20 cellular contexts compared by ENCODE assay signal in genomic region chr6:31528307-31528777, GRCh38. TPM values are rescaled to one million over a fixed set of nuclear protein-coding genes. Genes with fewer than 3 reads are reported as not detected.
DNase-seq lines count a peak whose midpoint lies in the region; ATAC-seq and TF ChIP-seq lines count a peak whose summit lies in the region.
"Had no signal": no experiment of that assay in that cellular context is flagged by ENCODE, and none has a peak within 500 bp of the region (broad histone marks: within the 10 kb centered on the region; RNA-seq: fewer than 3 reads in every experiment).

No MANE protein-coding gene starts in this region.

- no peak overlapping the region for H2BK120ac ChIP-seq in mesenchymal stem cell (ENCODE audit: low read depth, low read length)

- no peak overlapping the region for H3K4me2 ChIP-seq in mesenchymal stem cell (ENCODE audit: low read length, poor library complexity, severe bottlenecking)

- peaks cover 13 to 22% of the 10 kb centered on the region in 2 donors for H3K36me3 Mint-ChIP-seq in activated T-cell treated with anti-CD3 and anti-CD28 coated beads, Interleukin-2, amount 50 U/mL, for 72 hours (ENCODE audit: insufficient read depth in 2 of 2)

- intact Hi-C loops in left colon (cut with DNase I, micrococcal nuclease), result no loop called here

- H2AK5ac ChIP-seq in mesenchymal stem cell (ENCODE audit: low read length, severe bottlenecking), result no peak overlapping the region

- H4K8ac ChIP-seq in mesenchymal stem cell (ENCODE audit: low read length), result no peak overlapping the region

- no peak overlapping the region for H2BK15ac ChIP-seq in mesenchymal stem cell (ENCODE audit: low read depth, poor library complexity, severe bottlenecking)

- no peaks in the 10 kb centered on the region for H3K9me3 Mint-ChIP-seq in activated T-cell treated with anti-CD3 and anti-CD28 coated beads, Interleukin-2, amount 50 U/mL, for 72 hours
- H3K9me3 Mint-ChIP-seq: activated CD4-positive, alpha-beta T cell treated with anti-CD3 and anti-CD28 coated beads, Interleukin-2, amount 10 ng/mL, durations not matched to agents 24 days and 14 days; activated T-helper 17 cell treated with anti-CD3 and anti-CD28 coated beads, Interleukin-2, amount 50 U/mL, for 72 hours; nephron had no signal

- H3K4me3 Mint-ChIP-seq in activated T-cell treated with anti-CD3 and anti-CD28 coated beads, Interleukin-2, amount 50 U/mL, for 72 hours, result no peak overlapping the region
- H3K4me3 Mint-ChIP-seq: activated CD4-positive, alpha-beta T cell treated with anti-CD3 and anti-CD28 coated beads, Interleukin-2, amount 10 ng/mL, durations not matched to agents 24 days and 14 days; activated T-helper 17 cell treated with anti-CD3 and anti-CD28 coated beads, Interleukin-2, amount 50 U/mL, for 72 hours had no signal

- no peak overlapping the region for H3K4ac ChIP-seq in mesenchymal stem cell (ENCODE audit: low read depth in 1 of 2, low read length in 2 of 2)

- H3K4me1 Mint-ChIP-seq in activated T-cell treated with anti-CD3 and anti-CD28 coated beads, Interleukin-2, amount 50 U/mL, for 72 hours (ENCODE audit: low read depth), result peaks cover 11% of the 10 kb centered on the region

- H2BK12ac ChIP-seq in mesenchymal stem cell (ENCODE audit: low read length in 2 of 2), result no peak overlapping the region

- no peak overlapping the region for H3K14ac ChIP-seq in mesenchymal stem cell (ENCODE audit: low read length in 2 of 2)

- H2AFZ ChIP-seq in mesenchymal stem cell (ENCODE audit: low read depth, low read length), result no peak overlapping the region

- H3K9me3 ChIP-seq in RWPE2 (ENCODE audit: severe bottlenecking) (no peaks in the 10 kb centered on the region), mesenchymal stem cell (ENCODE audit: control insufficient read depth, low read length) (no peaks in the 10 kb centered on the region)
- H3K9me3 ChIP-seq: Caco-2, vagina had no signal

- H3K36me3 ChIP-seq in RWPE2 (ENCODE audit: low read depth), result peaks cover 34% of the 10 kb centered on the region
- peaks cover 40 to 49% of the 10 kb centered on the region in 2 experiments for H3K36me3 ChIP-seq in mesenchymal stem cell (ENCODE audit: control insufficient read depth in 1 of 2, insufficient read depth in 2 of 2, low read depth in 1 of 2, low read length in 2 of 2)

- no peak overlapping the region for H3K4me3 ChIP-seq in RWPE2 (ENCODE audit: severe bottlenecking)
- no peak overlapping the region for H3K4me3 ChIP-seq in mesenchymal stem cell (ENCODE audit: insufficient read depth in 1 of 2, low read depth in 1 of 2, low read length in 2 of 2)
- H3K4me3 ChIP-seq: vagina had no signal

- 97% methylated on average over 4 of the region's 4 CpGs for WGBS in mesenchymal stem cell

- H3K27ac ChIP-seq in RWPE2 (ENCODE audit: poor library complexity, severe bottlenecking) (no peak overlapping the region), mesenchymal stem cell (ENCODE audit: low read length, poor library complexity, severe bottlenecking) (no peak overlapping the region)
- H3K27ac ChIP-seq: vagina had no signal

- H3K27me3 ChIP-seq in RWPE2 (ENCODE audit: insufficient read depth, poor library complexity, severe bottlenecking) (no peaks in the 10 kb centered on the region), mesenchymal stem cell (ENCODE audit: control insufficient read depth in 1 of 2, insufficient read depth in 1 of 2, low read length in 2 of 2) (no peaks in the 10 kb centered on the region)
- H3K27me3 ChIP-seq: vagina had no signal

- H3K79me1 ChIP-seq in mesenchymal stem cell (replicated peaks; ENCODE audit: low read length, poor library complexity, severe bottlenecking), result peaks cover 16% of the 10 kb centered on the region

- no peak overlapping the region for H3K9ac ChIP-seq in mesenchymal stem cell (ENCODE audit: low read length)

- ATAC-seq in activated T-cell treated with anti-CD3 and anti-CD28 coated beads, Interleukin-2, amount 50 U/mL, for 72 hours (replicated peaks in 1 of 2), result peak; percentile 12 to 18
- peak; percentile 4; the same call in 2 of the 3 replicates for ATAC-seq in RWPE2 (ENCODE audit: low read depth)
- ATAC-seq in left colon, result peak; percentile 6

- H2BK5ac ChIP-seq in mesenchymal stem cell (ENCODE audit: low read depth, low read length, poor library complexity, severe bottlenecking), result no peak overlapping the region

- DNase-seq in activated T-cell treated with anti-CD3 and anti-CD28 coated beads, Interleukin-2, amount 50 U/mL, for 72 hours, result no peak
- no peak for DNase-seq in activated T-cell treated with anti-CD3 and anti-CD28 coated beads for 4 hours
- no peak for DNase-seq in RWPE2 (ENCODE audit: low spot score)
- DNase-seq in left colon, result no peak
- DNase-seq in RKO (ENCODE audit: low spot score), result no peak
- no peak for DNase-seq in NCI-H446 treated with DMSO at 0.1 percent for 48 hours (lab: John Stamatoyannopoulos, UW)
- no peak for DNase-seq in mesenchymal stem cell
- no peak for DNase-seq in retina
- DNase-seq: activated CD4-positive, alpha-beta T cell treated with anti-CD3 and anti-CD28 coated beads, Interleukin-2, amount 10 ng/mL, durations not matched to agents 24 days and 14 days; Caco-2; GOT3; NCI-H1436 treated with DMSO at 0.1 percent for 48 hours; stimulated activated CD4-positive, alpha-beta T cell treated with anti-CD3 and anti-CD28 coated beads, Interleukin-4, amount 100 ng/mL, for 1 hour; T-helper 2 cell had no signal

- TF ChIP-seq CTCF in RWPE2 (IDR thresholded peaks at IDR 0.05; ENCODE audit: poor library complexity, severe bottlenecking), result no peak

- H3K18ac ChIP-seq in mesenchymal stem cell (ENCODE audit: low read depth in 1 of 2, low read length in 2 of 2), result no peak overlapping the region

- no peaks in the 10 kb centered on the region for H3K27me3 Mint-ChIP-seq in activated T-cell treated with anti-CD3 and anti-CD28 coated beads, Interleukin-2, amount 50 U/mL, for 72 hours (ENCODE audit: low read depth)
- H3K27me3 Mint-ChIP-seq: activated CD4-positive, alpha-beta T cell treated with anti-CD3 and anti-CD28 coated beads, Interleukin-2, amount 10 ng/mL, durations not matched to agents 24 days and 14 days; activated T-helper 17 cell treated with anti-CD3 and anti-CD28 coated beads, Interleukin-2, amount 50 U/mL, for 72 hours had no signal

- no peak overlapping the region for H3K23ac ChIP-seq in mesenchymal stem cell (ENCODE audit: low read length in 2 of 2)

- H3K4me1 ChIP-seq in RWPE2 (ENCODE audit: insufficient read depth, poor library complexity, severe bottlenecking) (no peaks in the 10 kb centered on the region), mesenchymal stem cell (ENCODE audit: control insufficient read depth, insufficient read depth, low read depth, low read length) (peaks cover 13% of the 10 kb centered on the region)
- H3K4me1 ChIP-seq: Caco-2, vagina had no signal

- H3K27ac Mint-ChIP-seq in activated T-cell treated with anti-CD3 and anti-CD28 coated beads, Interleukin-2, amount 50 U/mL, for 72 hours, result no peak overlapping the region
- H3K27ac Mint-ChIP-seq: activated CD4-positive, alpha-beta T cell treated with anti-CD3 and anti-CD28 coated beads, Interleukin-2, amount 10 ng/mL, durations not matched to agents 24 days and 14 days; activated T-helper 17 cell treated with anti-CD3 and anti-CD28 coated beads, Interleukin-2, amount 50 U/mL, for 72 hours had no signal

- no peak overlapping the region for H4K91ac ChIP-seq in mesenchymal stem cell (ENCODE audit: low read length)

RNA-seq across cellular contexts. Expression of gene MCCD1, which starts 0.4 kb away (rescaled TPM):
- total RNA-seq in activated T-cell treated with anti-CD3 and anti-CD28 coated beads, Interleukin-2, amount 50 U/mL, for 72 hours, result not detected
- total RNA-seq in left colon, result not detected
- not detected for polyA plus RNA-seq in mesenchymal stem cell (2013, experiment 1 of 2)
- polyA plus RNA-seq in mesenchymal stem cell (2013, experiment 2 of 2), result not detected
- total RNA-seq: activated CD4-positive, alpha-beta T cell treated with anti-CD3 and anti-CD28 coated beads, Interleukin-2, amount 10 ng/mL, durations not matched to agents 24 days and 14 days; activated T-helper 17 cell treated with anti-CD3 and anti-CD28 coated beads, Interleukin-2, amount 50 U/mL, for 72 hours; Caco-2; left lobe of liver; NCI-H460; RPMI7951; vagina had no signal

RNA-seq across cellular contexts. Expression of gene DDX39B, which starts 13.5 kb away (rescaled TPM):
- total RNA-seq in activated T-cell treated with anti-CD3 and anti-CD28 coated beads, Interleukin-2, amount 50 U/mL, for 72 hours, result 100 to 1,000 TPM; 567 to 644 TPM
- 100 to 1,000 TPM; 221 to 269 TPM for total RNA-seq in left colon
- polyA plus RNA-seq in mesenchymal stem cell (2013, experiment 1 of 2), result 151 TPM
- polyA plus RNA-seq in mesenchymal stem cell (2013, experiment 2 of 2), result 154 TPM

RNA-seq across cellular contexts. Expression of gene ATP6V1G2, which starts 18.1 kb away (rescaled TPM):
- total RNA-seq in activated T-cell treated with anti-CD3 and anti-CD28 coated beads, Interleukin-2, amount 50 U/mL, for 72 hours, result 1 to 10 TPM; 4.1 to 5.6 TPM
- total RNA-seq in left colon, result under 1 TPM; 0.58 to 0.92 TPM
- polyA plus RNA-seq in mesenchymal stem cell (2013, experiment 1 of 2), result 1.7 TPM
- 1.5 TPM for polyA plus RNA-seq in mesenchymal stem cell (2013, experiment 2 of 2)
- total RNA-seq: left lobe of liver had no signal

RNA-seq across cellular contexts. Expression of gene NFKBIL1, which starts 19.1 kb away (rescaled TPM):
- total RNA-seq in activated T-cell treated with anti-CD3 and anti-CD28 coated beads, Interleukin-2, amount 50 U/mL, for 72 hours, result 10 to 100 TPM; 28.0 to 36.6 TPM
- 10 to 100 TPM; 14.4 to 18.0 TPM for total RNA-seq in left colon
- polyA plus RNA-seq in mesenchymal stem cell (2013, experiment 1 of 2), result 19.3 TPM
- polyA plus RNA-seq in mesenchymal stem cell (2013, experiment 2 of 2), result 17.1 TPM

RNA-seq across cellular contexts. Expression of gene MICB, which starts 30.4 kb away (rescaled TPM):
- total RNA-seq in activated T-cell treated with anti-CD3 and anti-CD28 coated beads, Interleukin-2, amount 50 U/mL, for 72 hours, result 10 to 100 TPM; 18.7 to 22.3 TPM
- 1 to 10 TPM; 1.2 to 1.3 TPM for total RNA-seq in left colon
- polyA plus RNA-seq in mesenchymal stem cell (2013, experiment 1 of 2), result 24.8 TPM
- polyA plus RNA-seq in mesenchymal stem cell (2013, experiment 2 of 2), result 24.8 TPM
